Comparison of ENCODE assay signal across 22 cellular contexts in the genomic region with DNA sequence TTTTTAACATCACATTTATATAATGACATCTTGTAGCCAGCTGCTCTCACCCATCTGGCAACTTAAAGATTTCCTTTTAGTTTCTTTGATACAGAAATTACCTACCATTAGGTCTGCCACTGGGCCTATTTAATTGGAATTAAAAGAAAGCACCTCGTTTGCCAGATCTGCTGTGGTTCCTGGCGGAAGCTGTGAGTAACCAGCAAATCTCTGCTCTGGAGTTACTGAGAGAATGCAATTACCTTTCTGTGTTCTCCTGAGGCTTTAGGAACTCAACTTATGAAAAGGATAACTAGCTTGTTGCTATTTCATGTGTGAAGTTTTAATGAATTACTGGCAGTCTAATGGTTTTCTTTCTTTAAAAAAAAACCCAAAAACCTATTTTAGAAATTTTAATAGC.
A peak's percentile ranks its signal among the peaks of the same experiment; 100 is the strongest.
DNase-seq lines count a peak whose midpoint lies in the region; ATAC-seq and TF ChIP-seq lines count a peak whose summit lies in the region.
"Had no signal": no experiment of that assay in that cellular context is flagged by ENCODE, and none has a peak within 500 bp of the region (broad histone marks: within the 10 kb centered on the region; RNA-seq: fewer than 3 reads in every experiment).

No MANE protein-coding gene starts in this region.

- TF ChIP-seq EP300 in neural cell (conservative IDR thresholded peaks at IDR 0.05; ENCODE audit: poor library complexity, severe bottlenecking) = no peak

- H3K36me3 ChIP-seq in neural cell (ENCODE audit: insufficient read depth, low read length) = peaks cover 6% of the 10 kb centered on the region
- H3K36me3 ChIP-seq: HAP-1, MG63, SJSA1 had no signal

- H4K20me1 ChIP-seq in neural cell (ENCODE audit: insufficient read depth) = no peaks in the 10 kb centered on the region
- H4K20me1 ChIP-seq: BLaER1 treated with 17β-estradiol and CSF1 and Interleukin-3, amounts not matched to agents 10 nM and 100 nM had no signal

- H3K4me2 ChIP-seq in neural cell (ENCODE audit: low read length) = peak overlapping the region; percentile 58
- H3K4me2 ChIP-seq: BLaER1 treated with 17β-estradiol and CSF1 and Interleukin-3, amounts not matched to agents 10 nM and 100 nM had no signal

- TF ChIP-seq CTCF in neural cell (IDR thresholded peaks at IDR 0.05; ENCODE audit: poor library complexity, severe bottlenecking) = no peak

- peaks cover 4% of the 10 kb centered on the region for H3F3A ChIP-seq in neural cell (ENCODE audit: insufficient read depth, low read length, poor library complexity, severe bottlenecking)

- H3K9me3 ChIP-seq in neural cell (ENCODE audit: low read length) = no peaks in the 10 kb centered on the region
- H3K9me3 ChIP-seq: BLaER1 treated with 17β-estradiol and CSF1 and Interleukin-3, amounts not matched to agents 10 nM and 100 nM; Caco-2; HAP-1; MG63; SJSA1 had no signal

- H3K9ac ChIP-seq in neural cell (ENCODE audit: low read length) = peak overlapping the region; percentile 21
- H3K9ac ChIP-seq: BLaER1 treated with 17β-estradiol and CSF1 and Interleukin-3, amounts not matched to agents 10 nM and 100 nM had no signal

- DNase-seq in D341Med (ENCODE audit: low spot score) = peak; percentile 37
- peak; percentile 78 for DNase-seq in G401 (ENCODE audit: low spot score)
- peak; percentile 80 for DNase-seq in astrocyte of the hippocampus (ENCODE audit: low read depth, low spot score)
- no peak for DNase-seq in Ammon's horn (ENCODE audit: low spot score)
- DNase-seq: ACHN; Caco-2; CD4-positive, alpha-beta memory T cell; DMS53; GF-D8; MG63; NCI-H510A had no signal

- H3K79me2 ChIP-seq in neural cell (replicated peaks; ENCODE audit: insufficient read depth, low read length) = peaks cover 18% of the 10 kb centered on the region

- in situ Hi-C loops in G401 (cut with HindIII; ENCODE audit: low sequenced_read_pairs) = no loop called here

- H3K4me3 ChIP-seq in neural cell (ENCODE audit: low read length) = peak overlapping the region; percentile 41
- H3K4me3 ChIP-seq: BLaER1 treated with 17β-estradiol and CSF1 and Interleukin-3, amounts not matched to agents 10 nM and 100 nM; GM23338; HAP-1; K562; MG63; SJSA1 had no signal

- H3K9me2 ChIP-seq in neural cell (ENCODE audit: insufficient read depth, low read length) = no peaks in the 10 kb centered on the region

- no peak for TF ChIP-seq RAD21 in neural cell (conservative IDR thresholded peaks at IDR 0.05)

- no peaks in the 10 kb centered on the region for H3K27me3 ChIP-seq in neural cell (ENCODE audit: insufficient read depth, low read depth, low read length)
- H3K27me3 ChIP-seq: BLaER1 treated with 17β-estradiol and CSF1 and Interleukin-3, amounts not matched to agents 10 nM and 100 nM; MG63 had no signal

- H2AFZ ChIP-seq in neural cell (ENCODE audit: low read depth, low read length) = no peak overlapping the region
- H2AFZ ChIP-seq: GM23338 had no signal

- no peak for ATAC-seq in HG03432 (IDR thresholded peaks at IDR 0.05; ENCODE audit: unreplicated experiment)
- no peak for ATAC-seq in HG02970 (IDR thresholded peaks at IDR 0.05; ENCODE audit: low FRiP score, unreplicated experiment)
- ATAC-seq: GM23338, HepG2, K562, Right ventricle myocardium inferior had no signal

- peak overlapping the region; percentile 71 for H3K27ac ChIP-seq in neural cell (ENCODE audit: low read length)
- H3K27ac ChIP-seq: BLaER1 treated with 17β-estradiol and CSF1 and Interleukin-3, amounts not matched to agents 10 nM and 100 nM; HL-60; SJSA1 had no signal

TF ChIP-seq in neural cell, 6 proteins besides CTCF, POLR2A, EP300 and RAD21:
- TF ChIP-seq SMC3 (conservative IDR thresholded peaks at IDR 0.05; ENCODE audit: poor library complexity) (no peak), EZH2 (IDR thresholded peaks at IDR 0.05; ENCODE audit: borderline replicate concordance, insufficient read depth, low read length, poor library complexity, severe bottlenecking) (no peak), TAF1 (IDR thresholded peaks at IDR 0.05; ENCODE audit: low read depth) (no peak), MXI1 (conservative IDR thresholded peaks at IDR 0.05; ENCODE audit: poor library complexity, severe bottlenecking) (no peak), POLR2AphosphoS5 (IDR thresholded peaks at IDR 0.05) (no peak)
- TF ChIP-seq, protein P1, sequence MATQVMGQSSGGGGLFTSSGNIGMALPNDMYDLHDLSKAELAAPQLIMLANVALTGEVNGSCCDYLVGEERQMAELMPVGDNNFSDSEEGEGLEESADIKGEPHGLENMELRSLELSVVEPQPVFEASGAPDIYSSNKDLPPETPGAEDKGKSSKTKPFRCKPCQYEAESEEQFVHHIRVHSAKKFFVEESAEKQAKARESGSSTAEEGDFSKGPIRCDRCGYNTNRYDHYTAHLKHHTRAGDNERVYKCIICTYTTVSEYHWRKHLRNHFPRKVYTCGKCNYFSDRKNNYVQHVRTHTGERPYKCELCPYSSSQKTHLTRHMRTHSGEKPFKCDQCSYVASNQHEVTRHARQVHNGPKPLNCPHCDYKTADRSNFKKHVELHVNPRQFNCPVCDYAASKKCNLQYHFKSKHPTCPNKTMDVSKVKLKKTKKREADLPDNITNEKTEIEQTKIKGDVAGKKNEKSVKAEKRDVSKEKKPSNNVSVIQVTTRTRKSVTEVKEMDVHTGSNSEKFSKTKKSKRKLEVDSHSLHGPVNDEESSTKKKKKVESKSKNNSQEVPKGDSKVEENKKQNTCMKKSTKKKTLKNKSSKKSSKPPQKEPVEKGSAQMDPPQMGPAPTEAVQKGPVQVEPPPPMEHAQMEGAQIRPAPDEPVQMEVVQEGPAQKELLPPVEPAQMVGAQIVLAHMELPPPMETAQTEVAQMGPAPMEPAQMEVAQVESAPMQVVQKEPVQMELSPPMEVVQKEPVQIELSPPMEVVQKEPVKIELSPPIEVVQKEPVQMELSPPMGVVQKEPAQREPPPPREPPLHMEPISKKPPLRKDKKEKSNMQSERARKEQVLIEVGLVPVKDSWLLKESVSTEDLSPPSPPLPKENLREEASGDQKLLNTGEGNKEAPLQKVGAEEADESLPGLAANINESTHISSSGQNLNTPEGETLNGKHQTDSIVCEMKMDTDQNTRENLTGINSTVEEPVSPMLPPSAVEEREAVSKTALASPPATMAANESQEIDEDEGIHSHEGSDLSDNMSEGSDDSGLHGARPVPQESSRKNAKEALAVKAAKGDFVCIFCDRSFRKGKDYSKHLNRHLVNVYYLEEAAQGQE (IDR thresholded peaks at IDR 0.05; ENCODE audit: borderline replicate concordance) = no peak
